In the genomic region with DNA sequence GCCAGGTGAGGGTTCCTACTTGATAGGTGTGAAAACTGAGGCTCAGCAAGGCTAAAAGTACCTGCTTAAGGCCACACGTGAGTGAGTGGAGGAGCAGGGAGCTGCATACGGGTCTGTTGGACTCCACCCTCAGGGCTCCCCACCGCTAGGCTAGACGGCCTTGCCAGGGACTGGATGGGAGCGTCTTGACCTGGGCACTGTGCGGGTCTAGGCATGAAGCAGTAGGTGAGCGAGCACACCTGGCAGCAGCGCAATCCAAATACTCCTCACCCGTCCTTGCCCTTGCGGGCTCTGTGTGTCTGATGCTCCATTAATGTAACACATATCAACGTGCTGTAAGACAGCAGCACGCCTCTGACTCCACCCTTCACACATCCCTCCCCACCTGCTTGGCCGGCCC, we compare ENCODE assay signal across 26 cellular contexts.
"Had no signal": no experiment of that assay in that cellular context is flagged by ENCODE, and none has a peak within 500 bp of the region (broad histone marks: within the 10 kb centered on the region; RNA-seq: fewer than 3 reads in every experiment).

No MANE protein-coding gene starts in this region.

- H3K9me3 ChIP-seq: gastrocnemius medialis, right atrium auricular region, testis, transverse colon had no signal

- H3K27me3 ChIP-seq: gastrocnemius medialis, right atrium auricular region, testis, transverse colon had no signal

- H3K4me3 Mint-ChIP-seq: activated CD4-positive, alpha-beta memory T cell treated with anti-CD3 and anti-CD28 coated beads for 36 hours; activated CD4-positive, alpha-beta T cell treated with anti-CD3 and anti-CD28 coated beads, Interleukin-2, amount 10 ng/mL, durations not matched to agents 24 days and 14 days; activated naive CD8-positive, alpha-beta T cell treated with anti-CD3 and anti-CD28 coated beads, Interleukin-2, amount 50 U/mL, for 24 hours; central memory CD8-positive, alpha-beta T cell; naive thymus-derived CD4-positive, alpha-beta T cell had no signal

- H3K27ac Mint-ChIP-seq: activated CD4-positive, alpha-beta memory T cell treated with anti-CD3 and anti-CD28 coated beads for 36 hours; activated CD4-positive, alpha-beta T cell treated with anti-CD3 and anti-CD28 coated beads, Interleukin-2, amount 10 ng/mL, durations not matched to agents 24 days and 14 days; activated naive CD8-positive, alpha-beta T cell treated with anti-CD3 and anti-CD28 coated beads, Interleukin-2, amount 50 U/mL, for 24 hours; naive thymus-derived CD4-positive, alpha-beta T cell had no signal

- H3K36me3 Mint-ChIP-seq: activated CD4-positive, alpha-beta memory T cell treated with anti-CD3 and anti-CD28 coated beads for 36 hours; naive thymus-derived CD4-positive, alpha-beta T cell had no signal

- ATAC-seq: activated naive CD8-positive, alpha-beta T cell treated with anti-CD3 and anti-CD28 coated beads, Interleukin-2, amount 50 U/mL, for 24 hours; gastrocnemius medialis; left colon; naive thymus-derived CD4-positive, alpha-beta T cell; stimulated activated naive CD8-positive, alpha-beta T cell treated with anti-CD3 and anti-CD28 coated beads, Interleukin-15, Interleukin-2, amounts not matched to agents 100 U/mL and 50 U/mL, for 24 hours had no signal

- H3K4me3 ChIP-seq: gastrocnemius medialis, right atrium auricular region, smooth muscle cell, testis, transverse colon had no signal

- H3K4me1 Mint-ChIP-seq: activated CD4-positive, alpha-beta T cell treated with anti-CD3 and anti-CD28 coated beads, Interleukin-2, amount 10 ng/mL, durations not matched to agents 24 days and 14 days; activated naive CD8-positive, alpha-beta T cell treated with anti-CD3 and anti-CD28 coated beads, Interleukin-2, amount 50 U/mL, for 24 hours; central memory CD8-positive, alpha-beta T cell had no signal

- DNase-seq: activated CD4-positive, alpha-beta memory T cell treated with anti-CD3 and anti-CD28 coated beads for 36 hours; activated CD4-positive, alpha-beta T cell treated with anti-CD3 and anti-CD28 coated beads, Interleukin-2, amount 10 ng/mL, durations not matched to agents 24 days and 14 days; activated CD4-positive, CD25-positive, alpha-beta regulatory T cell treated with anti-CD3 and anti-CD28 coated beads, Interleukin-2, amount 50 U/mL, for 72 hours; activated CD8-positive, alpha-beta memory T cell treated with anti-CD3 and anti-CD28 coated beads, Interleukin-2, amount 50 U/mL, for 4 hours; activated gamma-delta T cell treated with Interleukin-2 at 50 U/mL for 16 hours; activated naive CD4-positive, alpha-beta T cell treated with anti-CD3 and anti-CD28 coated beads, Interleukin-2, amount 50 U/mL, for 16 hours; activated naive CD8-positive, alpha-beta T cell treated with anti-CD3 and anti-CD28 coated beads, Interleukin-2, amount 50 U/mL, for 24 hours; activated T-cell treated with anti-CD3 and anti-CD28 coated beads, Interleukin-2, amount 50 U/mL, for 1 hour; amygdala; dermis blood vessel endothelial cell; effector CD4-positive, alpha-beta T cell; gastrocnemius medialis; glutamatergic neuron; left colon; midbrain; naive thymus-derived CD4-positive, alpha-beta T cell; occipital lobe; stimulated activated CD4-positive, alpha-beta T cell treated with anti-CD3 and anti-CD28 coated beads, Interleukin-1b, Interleukin-23, amount 100 ng/mL, for 48 hours; stimulated activated naive CD8-positive, alpha-beta T cell treated with anti-CD3 and anti-CD28 coated beads, Interleukin-15, Interleukin-2, amounts not matched to agents 100 U/mL and 50 U/mL, for 24 hours; T-helper 2 cell; testis; transverse colon had no signal

- H3K36me3 ChIP-seq: gastrocnemius medialis, right atrium auricular region, transverse colon had no signal

- H3K9me3 Mint-ChIP-seq: activated CD4-positive, alpha-beta memory T cell treated with anti-CD3 and anti-CD28 coated beads for 36 hours; activated CD4-positive, alpha-beta T cell treated with anti-CD3 and anti-CD28 coated beads, Interleukin-2, amount 10 ng/mL, durations not matched to agents 24 days and 14 days; activated naive CD8-positive, alpha-beta T cell treated with anti-CD3 and anti-CD28 coated beads, Interleukin-2, amount 50 U/mL, for 24 hours; central memory CD8-positive, alpha-beta T cell; naive thymus-derived CD4-positive, alpha-beta T cell had no signal

- H3K4me1 ChIP-seq: gastrocnemius medialis, transverse colon had no signal

- H3K27ac ChIP-seq: epithelial cell of prostate, gastrocnemius medialis, right atrium auricular region, testis, transverse colon had no signal

- H3K27me3 Mint-ChIP-seq: activated CD4-positive, alpha-beta memory T cell treated with anti-CD3 and anti-CD28 coated beads for 36 hours; activated CD4-positive, alpha-beta T cell treated with anti-CD3 and anti-CD28 coated beads, Interleukin-2, amount 10 ng/mL, durations not matched to agents 24 days and 14 days; activated naive CD8-positive, alpha-beta T cell treated with anti-CD3 and anti-CD28 coated beads, Interleukin-2, amount 50 U/mL, for 24 hours; central memory CD8-positive, alpha-beta T cell had no signal

- H3K4me2 ChIP-seq: smooth muscle cell had no signal
